ENCODE assay signal across 15 cellular contexts in genomic region chr2:219991116-219991515, GRCh38.
DNase-seq lines count a peak whose midpoint lies in the region; ATAC-seq and TF ChIP-seq lines count a peak whose summit lies in the region.
"Had no signal": no experiment of that assay in that cellular context is flagged by ENCODE, and none has a peak within 500 bp of the region (broad histone marks: within the 10 kb centered on the region; RNA-seq: fewer than 3 reads in every experiment).

No MANE protein-coding gene starts in this region.

- H3K9me3 Mint-ChIP-seq in activated naive CD4-positive, alpha-beta T cell treated with anti-CD3 and anti-CD28 coated beads, Interleukin-2, amount 50 U/mL, for 72 hours, result peaks cover 0 to 3% of the 10 kb centered on the region in 2 donors
- H3K9me3 Mint-ChIP-seq: CD8-positive, alpha-beta T cell had no signal

- TF ChIP-seq CTCF in heart right ventricle (IDR thresholded peaks at IDR 0.05), result no peak

- no peak overlapping the region for H3K27ac Mint-ChIP-seq in activated naive CD4-positive, alpha-beta T cell treated with anti-CD3 and anti-CD28 coated beads, Interleukin-2, amount 50 U/mL, for 72 hours
- H3K27ac Mint-ChIP-seq: CD8-positive, alpha-beta T cell had no signal

- H3K4me3 ChIP-seq in heart right ventricle, result no peak overlapping the region
- H3K4me3 ChIP-seq: A549, GM23248, HAP-1 had no signal

- no peak overlapping the region for H3K27ac ChIP-seq in heart right ventricle
- H3K27ac ChIP-seq: 22Rv1, A549, GM23248 had no signal

- DNase-seq in left ventricle myocardium superior, result no peak
- no peak for DNase-seq in heart right ventricle
- DNase-seq in M059J (ENCODE audit: low read depth), result peak; percentile 25
- peak; percentile 27 for DNase-seq in foreskin melanocyte
- no peak for DNase-seq in NCI-H510A (lab: John Stamatoyannopoulos, UW)
- no peak for DNase-seq in activated naive CD4-positive, alpha-beta T cell treated with anti-CD3 and anti-CD28 coated beads, Interleukin-2, amount 50 U/mL, for 72 hours (ENCODE audit: low spot score in 2 of 2)
- DNase-seq: AML-193; Calu3; CD8-positive, alpha-beta T cell; DMS79 treated with DMSO at 0.1 percent for 48 hours; GM23248 had no signal

- ATAC-seq in left ventricle myocardium superior (peak; percentile 38), heart right ventricle (no peak), GM18867 (IDR thresholded peaks at IDR 0.05; ENCODE audit: unreplicated experiment) (no peak)
- ATAC-seq in activated naive CD4-positive, alpha-beta T cell treated with anti-CD3 and anti-CD28 coated beads, Interleukin-2, amount 50 U/mL, for 72 hours, result no peak
- ATAC-seq: A549; CD8-positive, alpha-beta T cell had no signal

- WGBS in heart right ventricle, 2 donors, result 68 to 72% methylated on average over 2 of the region's 2 CpGs

- peaks cover 0 to 4% (median 0%) of the 10 kb centered on the region in 9 donors for H3K4me1 ChIP-seq in heart right ventricle
- H3K4me1 ChIP-seq: A549, HAP-1 had no signal

- H3K36me3 ChIP-seq in heart right ventricle, result no peaks in the 10 kb centered on the region
- H3K36me3 ChIP-seq: HAP-1 had no signal

- H3K9me3 ChIP-seq in heart right ventricle, result no peaks in the 10 kb centered on the region
- H3K9me3 ChIP-seq: A549, HAP-1 had no signal

- H3K36me3 Mint-ChIP-seq in activated naive CD4-positive, alpha-beta T cell treated with anti-CD3 and anti-CD28 coated beads, Interleukin-2, amount 50 U/mL, for 72 hours, result no peaks in the 10 kb centered on the region
- H3K36me3 Mint-ChIP-seq: CD8-positive, alpha-beta T cell had no signal

- intact Hi-C loops in left ventricle myocardium superior (cut with micrococcal nuclease) (no loop called here), heart right ventricle (cut with DNase I) (no loop called here)

- peaks cover 0 to 4% (median 0%) of the 10 kb centered on the region in 7 donors for H3K27me3 ChIP-seq in heart right ventricle

Comparison
In these comparisons a context has a peak if more than half of its experiments do, and no peak if none do; other contexts are left out.
1. DNase-seq: peak in M059J (single experiment) and foreskin melanocyte (single experiment); none in left ventricle myocardium superior (single experiment), heart right ventricle (0 of 2), NCI-H510A (single experiment) and activated naive CD4-positive, alpha-beta T cell treated with anti-CD3 and anti-CD28 coated beads, Interleukin-2, amount 50 U/mL, for 72 hours (0 of 2).